Comparison of ENCODE assay signal across 2 cellular contexts in genomic region chr5:154933537-154933936, GRCh38.
TF ChIP-seq lines count a peak whose summit lies in the region.

No MANE protein-coding gene starts in this region.

TF ChIP-seq in liver, 16 proteins besides CTCF, POLR2A, EP300 and RAD21 (continued from another document):
- peak in 1 of 2 donors; percentile 29 for TF ChIP-seq EGR1 (IDR thresholded peaks at IDR 0.05; ENCODE audit: low read depth in 2 of 2)
- TF ChIP-seq NR2F2 (IDR thresholded peaks at IDR 0.05), result no peak
- no peak for TF ChIP-seq ATF3 (IDR thresholded peaks at IDR 0.05)
- TF ChIP-seq SP1 (IDR thresholded peaks at IDR 0.05), result peak; percentile 26
- TF ChIP-seq JUND (IDR thresholded peaks at IDR 0.05), result peak in 1 of 2 donors; percentile 27
- TF ChIP-seq FOXA2 (IDR thresholded peaks at IDR 0.05), result peak; percentile 19
- TF ChIP-seq HNF4G (IDR thresholded peaks at IDR 0.05), result no peak
- peak; percentile 70 to 73 for TF ChIP-seq HNF4A (conservative IDR thresholded peaks at IDR 0.05)

TF ChIP-seq in HepG2, 621 proteins besides CTCF, POLR2A, EP300 and RAD21 (continued from another document):
- no peak for TF ChIP-seq KDM5A (IDR thresholded peaks at IDR 0.05; ENCODE audit: borderline replicate concordance, low read length)
- no peak for TF ChIP-seq ZNF644 (CRISPR knock-in tag; IDR thresholded peaks at IDR 0.05; ENCODE audit: low read depth)
- no peak for TF ChIP-seq TOE1 (CRISPR knock-in tag; IDR thresholded peaks at IDR 0.05)
- TF ChIP-seq CBX5 (CRISPR knock-in tag; IDR thresholded peaks at IDR 0.05; ENCODE audit: borderline replicate concordance), result no peak
- no peak for TF ChIP-seq ATF4 (CRISPR knock-in tag; IDR thresholded peaks at IDR 0.05)
- no peak for TF ChIP-seq CBX2 (IDR thresholded peaks at IDR 0.05; ENCODE audit: low read depth, low read length)
- TF ChIP-seq CBX2 (CRISPR knock-in tag; IDR thresholded peaks at IDR 0.05; ENCODE audit: low read depth), result no peak
- TF ChIP-seq ZNF878 (CRISPR knock-in tag; IDR thresholded peaks at IDR 0.05), result no peak
- TF ChIP-seq ATF7 (IDR thresholded peaks at IDR 0.05), result no peak
- no peak for TF ChIP-seq ATF7 (CRISPR knock-in tag; IDR thresholded peaks at IDR 0.05)
- no peak for TF ChIP-seq AKAP8 (CRISPR knock-in tag; IDR thresholded peaks at IDR 0.05)
- TF ChIP-seq ZNF513 (CRISPR knock-in tag; conservative IDR thresholded peaks at IDR 0.05), result no peak
- TF ChIP-seq ZNF710 (CRISPR knock-in tag; IDR thresholded peaks at IDR 0.05; ENCODE audit: borderline replicate concordance), result no peak
- no peak for TF ChIP-seq DMAP1 (CRISPR knock-in tag; IDR thresholded peaks at IDR 0.05)
TF ChIP-seq in HepG2: peak in this region for 0.
